9 cellular contexts compared by ENCODE assay signal in genomic region chr20:43959079-43959919, GRCh38. TPM values are rescaled to one million over a fixed set of nuclear protein-coding genes. Genes with fewer than 3 reads are reported as not detected.
DNase-seq lines count a peak whose midpoint lies in the region; ATAC-seq and TF ChIP-seq lines count a peak whose summit lies in the region.
"Had no signal": no experiment of that assay in that cellular context is flagged by ENCODE, and none has a peak within 500 bp of the region (broad histone marks: within the 10 kb centered on the region; RNA-seq: fewer than 3 reads in every experiment).

No MANE protein-coding gene starts in this region.

- CTCF ChIA-PET in activated naive CD4-positive, alpha-beta T cell treated with anti-CD3 and anti-CD28 coated beads, Interleukin-2, amount 10 ng/mL, durations not matched to agents 7 days and 5 days (lab: Charles Lee): interaction anchor here (1.4 to 1.9 kb wide), 3 partner anchors 11 to 208 kb away, joined by 4 to 5 read pairs (median 5); no protein-coding TSS in a partner anchor

- H3K27ac Mint-ChIP-seq in activated naive CD4-positive, alpha-beta T cell treated with anti-CD3 and anti-CD28 coated beads, Interleukin-2, amount 10 ng/mL, durations not matched to agents 7 days and 5 days: peak overlapping the region; percentile 0

- H3K27me3 ChIP-seq in spleen (replicated peaks in 1 of 7): peaks cover 0 to 5% (median 0%) of the 10 kb centered on the region in 7 donors
- peaks cover 0 to 8% (median 0%) of the 10 kb centered on the region in 3 donors for H3K27me3 ChIP-seq in sigmoid colon

- H3K27me3 Mint-ChIP-seq in activated naive CD4-positive, alpha-beta T cell treated with anti-CD3 and anti-CD28 coated beads, Interleukin-2, amount 10 ng/mL, durations not matched to agents 7 days and 5 days: peaks cover 45% of the 10 kb centered on the region

- TF ChIP-seq EP300 in sigmoid colon (IDR thresholded peaks at IDR 0.05): no peak

- no peak overlapping the region for H3K4me3 Mint-ChIP-seq in activated naive CD4-positive, alpha-beta T cell treated with anti-CD3 and anti-CD28 coated beads, Interleukin-2, amount 10 ng/mL, durations not matched to agents 7 days and 5 days

- intact Hi-C loops in spleen (cut with DNase I; ENCODE audit: low total_unique reads): no loop called here
- intact Hi-C loops in sigmoid colon (cut with DNase I): no loop called here

- ATAC-seq in HG02642 (IDR thresholded peaks at IDR 0.05; ENCODE audit: poor library complexity, unreplicated experiment): no peak

- no peak for TF ChIP-seq CTCF in spleen (IDR thresholded peaks at IDR 0.05 in 8 of 11, conservative IDR thresholded peaks at IDR 0.05 in 3 of 11)
- no peak for TF ChIP-seq CTCF in sigmoid colon (IDR thresholded peaks at IDR 0.05)

- peaks cover 12% of the 10 kb centered on the region for H3K36me3 Mint-ChIP-seq in activated naive CD4-positive, alpha-beta T cell treated with anti-CD3 and anti-CD28 coated beads, Interleukin-2, amount 10 ng/mL, durations not matched to agents 7 days and 5 days

- no peaks in the 10 kb centered on the region for H3K36me3 ChIP-seq in spleen
- H3K36me3 ChIP-seq in sigmoid colon: no peaks in the 10 kb centered on the region

- H3K4me1 ChIP-seq in spleen (peaks cover 32 to 82% (median 58%) of the 10 kb centered on the region in 6 donors), sigmoid colon (peaks cover 0 to 18% (median 12%) of the 10 kb centered on the region in 4 donors)

- peaks cover 65% of the 10 kb centered on the region for H3K4me1 Mint-ChIP-seq in activated naive CD4-positive, alpha-beta T cell treated with anti-CD3 and anti-CD28 coated beads, Interleukin-2, amount 10 ng/mL, durations not matched to agents 7 days and 5 days

- DNase-seq in activated naive CD4-positive, alpha-beta T cell treated with anti-CD3 and anti-CD28 coated beads, Interleukin-2, amount 10 ng/mL, durations not matched to agents 7 days and 5 days: peak; percentile 32
- DNase-seq in activated naive CD4-positive, alpha-beta T cell treated with anti-CD3 and anti-CD28 coated beads, Interleukin-2, amount 50 U/mL, for 16 hours: no peak
- peak; percentile 64 to 91 for DNase-seq in NOMO-1 (lab: John Stamatoyannopoulos, UW; ENCODE audit: unreplicated experiment in 2 of 2)
- peak; percentile 9 for DNase-seq in effector CD4-positive, alpha-beta T cell
- DNase-seq in spleen: peak; percentile 72
- DNase-seq in sigmoid colon: no peak
- DNase-seq in glomerular visceral epithelial cell (ENCODE audit: extremely low spot score): no peak

- peaks cover 16% of the 10 kb centered on the region for H3K9me3 Mint-ChIP-seq in activated naive CD4-positive, alpha-beta T cell treated with anti-CD3 and anti-CD28 coated beads, Interleukin-2, amount 10 ng/mL, durations not matched to agents 7 days and 5 days

- TF ChIP-seq POLR2A in spleen (IDR thresholded peaks at IDR 0.05) (no peak), sigmoid colon (IDR thresholded peaks at IDR 0.05) (no peak)

- 17 to 31% (median 19%) methylated on average over 19 of the region's 19 CpGs for WGBS in spleen, 5 donors
- WGBS in sigmoid colon, 2 donors: 38 to 58% methylated on average over 19 of the region's 19 CpGs

- H3K9me3 ChIP-seq in spleen (no peaks in the 10 kb centered on the region), sigmoid colon (no peaks in the 10 kb centered on the region)

- H3K4me3 ChIP-seq in spleen (peak overlapping the region in 1 of 8 donors; percentile 7), sigmoid colon (no peak overlapping the region)

- H3K27ac ChIP-seq in spleen: peak overlapping the region in 4 of 8 donors; percentile 48 to 67 (median 60)
- H3K27ac ChIP-seq in sigmoid colon: no peak overlapping the region

RNA-seq across cellular contexts. Expression of gene TOX2, which starts 44.6 kb away (rescaled TPM):
- total RNA-seq in spleen (1 to 10 TPM; 1.1 to 6.4 (median 5.3) TPM), sigmoid colon (1 to 10 TPM in 2 of 4 donors, under 1 TPM in 2; 0.27 to 3.2 (median 1.2) TPM)
- polyA plus RNA-seq in spleen (1 to 10 TPM; 3.4 to 4.9 (median 3.5) TPM), sigmoid colon (1 to 10 TPM; 1.2 to 8.1 (median 3.6) TPM)
- total RNA-seq: renal cortical epithelial cell had no signal

Comparison
In these comparisons a context has a peak if more than half of its experiments do, and no peak if none do; other contexts are left out.
1. DNase-seq: peak in activated naive CD4-positive, alpha-beta T cell treated with anti-CD3 and anti-CD28 coated beads, Interleukin-2, amount 10 ng/mL, durations not matched to agents 7 days and 5 days (single experiment), NOMO-1 (2 of 2), effector CD4-positive, alpha-beta T cell (single experiment) and spleen (single experiment); none in activated naive CD4-positive, alpha-beta T cell treated with anti-CD3 and anti-CD28 coated beads, Interleukin-2, amount 50 U/mL, for 16 hours (single experiment), sigmoid colon (single experiment) and glomerular visceral epithelial cell (single experiment).